ENCODE assay signal across 15 cellular contexts in the genomic region with DNA sequence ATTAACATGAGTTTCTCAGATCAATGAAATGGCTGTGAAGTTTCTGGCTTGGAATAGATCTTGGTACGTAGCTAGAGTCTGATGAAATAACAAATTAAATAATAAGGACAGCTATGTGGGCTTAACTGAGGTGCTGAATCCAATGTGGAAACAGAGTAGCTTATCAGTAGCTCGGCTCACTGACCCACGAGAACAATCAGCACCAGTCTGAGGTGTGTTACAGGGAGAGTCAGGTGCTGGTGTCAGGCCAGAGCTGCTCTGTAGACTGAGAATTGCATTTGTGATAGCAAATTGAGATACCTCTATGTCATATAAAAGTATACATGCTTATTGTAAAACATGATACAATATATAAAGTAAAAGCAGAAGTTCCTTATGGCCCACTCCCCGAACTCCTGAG. TPM values are rescaled to one million over a fixed set of nuclear protein-coding genes. Genes with fewer than 3 reads are reported as not detected.
"Had no signal": no experiment of that assay in that cellular context is flagged by ENCODE, and none has a peak within 500 bp of the region (broad histone marks: within the 10 kb centered on the region; RNA-seq: fewer than 3 reads in every experiment).

No MANE protein-coding gene starts in this region.

- H3K27me3 ChIP-seq: adrenal gland, hepatocyte had no signal

- H2AFZ ChIP-seq: hepatocyte had no signal

- H3K4me2 ChIP-seq: hepatocyte, smooth muscle cell had no signal

- H3K79me2 ChIP-seq: hepatocyte had no signal

- ATAC-seq: activated naive CD4-positive, alpha-beta T cell treated with anti-CD3 and anti-CD28 coated beads, Interleukin-2, amount 50 U/mL, for 72 hours; activated T-cell treated with anti-CD3 and anti-CD28 coated beads, Interleukin-2, amount 50 U/mL, for 72 hours; effector memory CD8-positive, alpha-beta T cell; stimulated activated effector memory CD8-positive, alpha-beta T cell treated with anti-CD3 and anti-CD28 coated beads, Interleukin-12 subunit alpha, Interleukin-12 subunit beta, amount 100 ng/mL, for 72 hours had no signal

- H3K4me3 ChIP-seq: adrenal gland, hepatocyte, lung, prostate gland, smooth muscle cell had no signal

- H3K27ac ChIP-seq: adrenal gland had no signal

- H3K9me3 ChIP-seq: adrenal gland, prostate gland had no signal

- DNase-seq: activated CD4-positive, alpha-beta T cell treated with anti-CD3 and anti-CD28 coated beads, Interleukin-2, amount 50 U/mL, for 4 hours; activated gamma-delta T cell; activated T-cell treated with anti-CD3 and anti-CD28 coated beads, Interleukin-2, amount 50 U/mL, for 72 hours; adrenal gland; effector memory CD8-positive, alpha-beta T cell; nephron progenitor cell; nucleus accumbens; stimulated activated CD4-positive, alpha-beta T cell treated with anti-CD3 and anti-CD28 coated beads, Interleukin-4, amount 100 ng/mL, for 24 hours had no signal

- H3K36me3 ChIP-seq: adrenal gland, prostate gland had no signal

RNA-seq across cellular contexts. Expression of a gene that starts 21.2 kb away (rescaled TPM):
- total RNA-seq: mesothelial cell of epicardium had no signal
- polyA plus RNA-seq: smooth muscle cell had no signal
